In the genomic region with DNA sequence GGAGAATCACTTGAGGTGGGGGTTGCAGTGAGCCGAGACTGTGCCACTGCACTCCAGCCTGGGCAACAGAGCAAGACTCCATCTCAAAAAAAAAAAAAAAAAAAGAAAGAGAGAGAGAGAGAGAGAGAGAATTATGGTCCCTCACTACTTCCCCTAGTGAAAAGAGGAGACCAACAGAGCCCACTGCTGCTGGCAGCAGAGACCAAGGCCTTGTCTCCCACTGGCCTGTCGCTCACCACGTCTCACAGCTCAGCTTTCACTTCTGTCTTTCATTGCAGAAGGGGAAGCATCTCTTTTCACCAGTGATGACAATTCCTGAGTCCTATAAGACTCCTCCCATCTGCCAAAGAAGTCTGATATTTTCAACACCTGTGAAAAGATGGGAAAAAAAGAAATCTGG, we compare ENCODE assay signal across 11 cellular contexts.
A peak's percentile ranks its signal among the peaks of the same experiment; 100 is the strongest.
DNase-seq lines count a peak whose midpoint lies in the region; ATAC-seq and TF ChIP-seq lines count a peak whose summit lies in the region.
"Had no signal": no experiment of that assay in that cellular context is flagged by ENCODE, and none has a peak within 500 bp of the region (broad histone marks: within the 10 kb centered on the region; RNA-seq: fewer than 3 reads in every experiment).

No MANE protein-coding gene starts in this region.

- 85 to 95% methylated on average over 3 of the region's 3 CpGs for WGBS in heart right ventricle, 2 donors

- no peak overlapping the region for H3K4me3 ChIP-seq in heart right ventricle

- TF ChIP-seq CTCF in heart right ventricle (IDR thresholded peaks at IDR 0.05), result no peak

- no peaks in the 10 kb centered on the region for H3K27me3 ChIP-seq in heart right ventricle

- no peaks in the 10 kb centered on the region for H3K9me3 ChIP-seq in heart right ventricle

- peak overlapping the region in 1 of 10 donors; percentile 15 for H3K27ac ChIP-seq in heart right ventricle

- peak; percentile 76 for ATAC-seq in GM18508 (IDR thresholded peaks at IDR 0.05; ENCODE audit: insufficient read depth, unreplicated experiment)
- ATAC-seq in GM21576 (IDR thresholded peaks at IDR 0.05; ENCODE audit: unreplicated experiment), result peak; percentile 87
- ATAC-seq in HG03439 (IDR thresholded peaks at IDR 0.05; ENCODE audit: unreplicated experiment), result peak; percentile 46
- peak in 5 of 8 donors; percentile 37 to 68 (median 41) for ATAC-seq in heart right ventricle
- ATAC-seq: activated T-cell treated with anti-CD3 and anti-CD28 coated beads, Interleukin-2, amount 50 U/mL, for 72 hours had no signal

- DNase-seq in heart right ventricle, result no peak
- DNase-seq in stimulated activated CD4-positive, alpha-beta T cell treated with anti-CD3 and anti-CD28 coated beads, Interleukin-1b, Interleukin-23, amount 100 ng/mL, for 48 hours, result no peak
- DNase-seq in iPS-NIHi11 (ENCODE audit: low spot score), result no peak
- no peak for DNase-seq in NCI-H1092 treated with DMSO at 0.1 percent for 48 hours (lab: John Stamatoyannopoulos, UW)
- no peak for DNase-seq in amniotic stem cell (lab: John Stamatoyannopoulos, UW)
- DNase-seq: activated T-cell treated with anti-CD3 and anti-CD28 coated beads, Interleukin-2, amount 50 U/mL, for 72 hours; COR-L47; H9 had no signal

- intact Hi-C loops in heart right ventricle (cut with DNase I), result no loop called here

- H3K36me3 ChIP-seq in heart right ventricle, result no peaks in the 10 kb centered on the region

- peaks cover 0 to 54% (median 10%) of the 10 kb centered on the region in 9 donors for H3K4me1 ChIP-seq in heart right ventricle
